In genomic region chr14:68246074-68246980, GRCh38 we compare ENCODE assay signal across 8 cellular contexts.
DNase-seq lines count a peak whose midpoint lies in the region; ATAC-seq and TF ChIP-seq lines count a peak whose summit lies in the region.

No MANE protein-coding gene starts in this region.

- TF ChIP-seq CTCF in Calu3 (IDR thresholded peaks at IDR 0.05; ENCODE audit: unreplicated experiment) (no peak), adrenal gland (IDR thresholded peaks at IDR 0.05) (no peak), right atrium auricular region (IDR thresholded peaks at IDR 0.05) (no peak), prostate gland (IDR thresholded peaks at IDR 0.05) (no peak)
- TF ChIP-seq CTCF in CD8-positive, alpha-beta T cell (IDR thresholded peaks at IDR 0.05) = no peak

- H3K27me3 Mint-ChIP-seq in Calu3 (ENCODE audit: unreplicated experiment) = no peaks in the 10 kb centered on the region
- no peaks in the 10 kb centered on the region for H3K27me3 Mint-ChIP-seq in CD8-positive, alpha-beta T cell (ENCODE audit: low read depth)

- peaks cover 68% of the 10 kb centered on the region for H3K4me1 Mint-ChIP-seq in Calu3 (ENCODE audit: low read depth, unreplicated experiment)
- H3K4me1 Mint-ChIP-seq in CD8-positive, alpha-beta T cell (ENCODE audit: low read depth) = peaks cover 22% of the 10 kb centered on the region

- POLR2A ChIA-PET in CD8-positive, alpha-beta T cell (lab: Charles Lee) = interaction anchor here (0.8 to 2.0 kb wide), 3 partner anchors 37 to 547 kb away, joined by 3 to 5 read pairs (median 3); partner anchors contain the start of gene ZFP36L1

- no peaks in the 10 kb centered on the region for H3K36me3 ChIP-seq in adrenal gland (replicated peaks in 1 of 2)
- H3K36me3 ChIP-seq in right atrium auricular region = no peaks in the 10 kb centered on the region
- no peaks in the 10 kb centered on the region for H3K36me3 ChIP-seq in prostate gland
- H3K36me3 ChIP-seq in CD8-positive, alpha-beta T cell (ENCODE audit: insufficient read depth, low read length) = no peaks in the 10 kb centered on the region

- H3K27ac Mint-ChIP-seq in Calu3 (ENCODE audit: unreplicated experiment) = peak overlapping the region; percentile 71
- no peak overlapping the region for H3K27ac Mint-ChIP-seq in CD8-positive, alpha-beta T cell

- H3K27me3 ChIP-seq in adrenal gland (no peaks in the 10 kb centered on the region), right atrium auricular region (no peaks in the 10 kb centered on the region), prostate gland (replicated peaks; ENCODE audit: insufficient read depth) (no peaks in the 10 kb centered on the region)
- no peaks in the 10 kb centered on the region for H3K27me3 ChIP-seq in CD8-positive, alpha-beta T cell (ENCODE audit: insufficient read depth, low read length)

- CTCF ChIA-PET in Calu3 (lab: Charles Lee) = interaction anchor here (0.6 to 2.2 kb wide), 3 partner anchors 302 to 544 kb away, joined by 4 to 9 read pairs (median 6); no protein-coding TSS in a partner anchor
- CTCF ChIA-PET in CD8-positive, alpha-beta T cell (lab: Charles Lee) = interaction anchor here (0.9 to 15.7 kb wide), 10 partner anchors 43 to 602 kb away, joined by 3 to 262 read pairs (median 18); partner anchors contain the start of gene ZFP36L1

- H3K27ac ChIP-seq in adrenal gland (peak overlapping the region; percentile 28 to 88 (median 79)), right atrium auricular region (peak overlapping the region; percentile 85 to 87), prostate gland (peak overlapping the region; percentile 73 to 76)
- H3K27ac ChIP-seq in CD8-positive, alpha-beta T cell (ENCODE audit: low read depth, low read length) = no peak overlapping the region

- DNase-seq in Calu3 = no peak
- DNase-seq in adrenal gland = peak in 2 of 7 donors; percentile 41 to 49
- no peak for DNase-seq in right atrium auricular region (ENCODE audit: low spot score)
- DNase-seq in prostate gland (ENCODE audit: low spot score) = no peak
- no peak for DNase-seq in islet precursor cell
- DNase-seq in GOT3 (lab: John Stamatoyannopoulos, UW) = no peak
- no peak for DNase-seq in CD8-positive, alpha-beta T cell

- no peaks in the 10 kb centered on the region for H3K9me3 ChIP-seq in adrenal gland (replicated peaks in 1 of 3)
- no peaks in the 10 kb centered on the region for H3K9me3 ChIP-seq in right atrium auricular region
- no peaks in the 10 kb centered on the region for H3K9me3 ChIP-seq in prostate gland
- no peaks in the 10 kb centered on the region for H3K9me3 ChIP-seq in CD8-positive, alpha-beta T cell (ENCODE audit: low read length)

- no peaks in the 10 kb centered on the region for H3K9me3 Mint-ChIP-seq in Calu3 (ENCODE audit: low read depth, unreplicated experiment)
- H3K9me3 Mint-ChIP-seq in CD8-positive, alpha-beta T cell = no peaks in the 10 kb centered on the region

- ATAC-seq in CD8-positive, alpha-beta T cell = no peak
- ATAC-seq in HG02840 (IDR thresholded peaks at IDR 0.05; ENCODE audit: low FRiP score, unreplicated experiment) = no peak

- no peak overlapping the region for H3K4me3 ChIP-seq in adrenal gland
- no peak overlapping the region for H3K4me3 ChIP-seq in right atrium auricular region
- no peak overlapping the region for H3K4me3 ChIP-seq in prostate gland
- H3K4me3 ChIP-seq in CD8-positive, alpha-beta T cell (ENCODE audit: low read depth, low read length) = no peak overlapping the region

- intact Hi-C loops in Calu3 (cut with micrococcal nuclease; ENCODE audit: unreplicated experiment) (loop anchor here (5.0 kb wide), 5 partner anchors 99 to 331 kb away; no protein-coding TSS in a partner anchor), adrenal gland (cut with DNase I) (loop anchor here (5.0 to 10.0 kb wide), 3 partner anchors 102 to 304 kb away; no protein-coding TSS in a partner anchor), prostate gland (cut with DNase I) (loop anchor here (5.0 to 10.0 kb wide), 5 partner anchors 102 to 408 kb away; no protein-coding TSS in a partner anchor)
- intact Hi-C loops in CD8-positive, alpha-beta T cell (cut with DNase I, micrococcal nuclease) = loop anchor here (2.0 to 10.0 kb wide), 6 partner anchors 188 to 441 kb away; no protein-coding TSS in a partner anchor

- BruUV-seq in Calu3 (replicated peaks; lab: Mats Ljungman, UMichigan) = no TSS peak

- H3K36me3 Mint-ChIP-seq in Calu3 (ENCODE audit: insufficient read depth, unreplicated experiment) = no peaks in the 10 kb centered on the region
- H3K36me3 Mint-ChIP-seq in CD8-positive, alpha-beta T cell = no peaks in the 10 kb centered on the region

- WGBS in adrenal gland, 4 donors = 38 to 50% (median 41%) methylated on average over 5 of the region's 5 CpGs
- 20% methylated on average over 5 of the region's 5 CpGs for WGBS in prostate gland

- TF ChIP-seq POLR2A in adrenal gland (IDR thresholded peaks at IDR 0.05) = peak in 1 of 2 donors; percentile 13
- no peak for TF ChIP-seq POLR2A in prostate gland (IDR thresholded peaks at IDR 0.05)

- H3K4me1 ChIP-seq in adrenal gland (replicated peaks in 1 of 2) (peaks cover 43 to 77% of the 10 kb centered on the region in 2 donors), right atrium auricular region (peaks cover 4 to 84% of the 10 kb centered on the region in 2 donors), prostate gland (replicated peaks) (peaks cover 7% of the 10 kb centered on the region)
- H3K4me1 ChIP-seq in CD8-positive, alpha-beta T cell (ENCODE audit: insufficient read depth, low read length) = peaks cover 8% of the 10 kb centered on the region

- no peak overlapping the region for H3K4me3 Mint-ChIP-seq in Calu3 (ENCODE audit: low read depth, unreplicated experiment)
- no peak overlapping the region for H3K4me3 Mint-ChIP-seq in CD8-positive, alpha-beta T cell
